In the genomic region with DNA sequence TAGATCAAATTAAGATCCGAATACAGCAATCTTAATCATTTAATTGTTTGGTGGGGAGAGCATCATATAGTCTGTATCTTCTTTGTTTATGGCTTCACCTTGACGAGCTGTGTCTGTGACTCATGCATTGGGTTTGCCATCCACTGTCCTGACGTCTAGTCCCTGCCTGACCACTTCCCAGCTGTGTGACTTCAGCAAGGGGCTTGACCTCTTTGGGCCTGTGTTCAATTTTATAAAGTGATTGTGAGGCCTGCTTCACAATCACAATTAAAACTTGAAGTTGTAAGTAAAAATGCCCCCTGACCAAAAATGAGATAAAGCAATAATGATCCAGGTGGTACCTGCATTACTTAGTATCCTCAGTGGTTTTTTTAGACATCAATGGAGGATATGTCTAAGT, we compare ENCODE assay signal across 1 cellular context.
TF ChIP-seq lines count a peak whose summit lies in the region.

No MANE protein-coding gene starts in this region.

TF ChIP-seq in H1, 55 proteins besides CTCF, POLR2A, EP300 and RAD21 (continued from another document):
- TF ChIP-seq, protein P1, sequence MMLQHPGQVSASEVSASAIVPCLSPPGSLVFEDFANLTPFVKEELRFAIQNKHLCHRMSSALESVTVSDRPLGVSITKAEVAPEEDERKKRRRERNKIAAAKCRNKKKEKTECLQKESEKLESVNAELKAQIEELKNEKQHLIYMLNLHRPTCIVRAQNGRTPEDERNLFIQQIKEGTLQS (IDR thresholded peaks at IDR 0.05; ENCODE audit: insufficient read depth, low read depth, low read length) = no peak
- TF ChIP-seq RFX5 (IDR thresholded peaks at IDR 0.05; ENCODE audit: borderline replicate concordance, low read depth, low read length) (no peak), CBX5 (IDR thresholded peaks at IDR 0.05; ENCODE audit: low read depth, low read length) (no peak), TAF7 (optimal IDR thresholded peaks at IDR 0.05; ENCODE audit: borderline replicate concordance, low read depth, low read length) (no peak), TAF1 (IDR thresholded peaks at IDR 0.05; ENCODE audit: low read depth, low read length) (no peak), CREB1 (IDR thresholded peaks at IDR 0.05) (no peak), CHD2 (IDR thresholded peaks at IDR 0.05; ENCODE audit: low read length) (no peak), EGR1 (IDR thresholded peaks at IDR 0.05; ENCODE audit: borderline replicate concordance, low read depth, low read length) (no peak), NRF1 (IDR thresholded peaks at IDR 0.05; ENCODE audit: low read depth, low read length) (no peak), RXRA (IDR thresholded peaks at IDR 0.05; ENCODE audit: insufficient read depth, low read depth, low read length) (no peak), SP1 (IDR thresholded peaks at IDR 0.05; ENCODE audit: low read depth, low read length) (no peak), KDM1A (IDR thresholded peaks at IDR 0.05; ENCODE audit: borderline replicate concordance, low read length) (no peak), TBP (IDR thresholded peaks at IDR 0.05; ENCODE audit: low read depth, low read length) (no peak), SP2 (IDR thresholded peaks at IDR 0.05; ENCODE audit: low read length) (no peak), FOSL1 (IDR thresholded peaks at IDR 0.05; ENCODE audit: insufficient read depth, low read depth, low read length) (no peak), MAFK (IDR thresholded peaks at IDR 0.05; ENCODE audit: low read depth, low read length) (no peak)
- TF ChIP-seq, protein P2, sequence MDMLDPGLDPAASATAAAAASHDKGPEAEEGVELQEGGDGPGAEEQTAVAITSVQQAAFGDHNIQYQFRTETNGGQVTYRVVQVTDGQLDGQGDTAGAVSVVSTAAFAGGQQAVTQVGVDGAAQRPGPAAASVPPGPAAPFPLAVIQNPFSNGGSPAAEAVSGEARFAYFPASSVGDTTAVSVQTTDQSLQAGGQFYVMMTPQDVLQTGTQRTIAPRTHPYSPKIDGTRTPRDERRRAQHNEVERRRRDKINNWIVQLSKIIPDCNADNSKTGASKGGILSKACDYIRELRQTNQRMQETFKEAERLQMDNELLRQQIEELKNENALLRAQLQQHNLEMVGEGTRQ (IDR thresholded peaks at IDR 0.05; ENCODE audit: low read length) = no peak
